ENCODE assay signal across 5 cellular contexts in the genomic region with DNA sequence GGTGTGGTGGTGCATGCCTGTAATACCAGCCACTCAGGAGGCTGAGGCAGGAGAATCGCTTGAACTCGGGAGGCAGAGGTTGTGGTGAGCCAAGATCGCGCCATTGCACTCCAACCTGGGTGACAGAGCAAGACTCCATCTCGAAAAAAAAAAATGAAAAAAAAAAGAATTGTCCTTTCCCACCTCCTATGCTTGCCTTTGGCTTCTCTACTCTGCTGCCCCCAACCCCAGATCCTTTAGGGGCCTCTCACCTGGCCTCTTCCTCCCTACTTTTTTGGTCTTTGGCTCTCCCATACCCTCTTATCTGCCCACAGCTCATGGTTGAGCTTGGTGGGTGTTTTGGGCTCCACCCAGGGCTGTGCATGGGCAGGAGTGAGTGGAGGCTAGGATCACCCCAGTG. TPM values are rescaled to one million over a fixed set of nuclear protein-coding genes. Genes with fewer than 3 reads are reported as not detected.
"Had no signal": no experiment of that assay in that cellular context is flagged by ENCODE, and none has a peak within 500 bp of the region (broad histone marks: within the 10 kb centered on the region; RNA-seq: fewer than 3 reads in every experiment).

No MANE protein-coding gene starts in this region.

RNA-seq across cellular contexts. Expression of a gene that starts 57.6 kb away (rescaled TPM):
- total RNA-seq: activated CD8-positive, alpha-beta T cell treated with anti-CD3 and anti-CD28 coated beads for 36 hours; dermis blood vessel endothelial cell; left colon; sciatic nerve; upper lobe of left lung had no signal
